1 cellular context compared by ENCODE assay signal in the genomic region with DNA sequence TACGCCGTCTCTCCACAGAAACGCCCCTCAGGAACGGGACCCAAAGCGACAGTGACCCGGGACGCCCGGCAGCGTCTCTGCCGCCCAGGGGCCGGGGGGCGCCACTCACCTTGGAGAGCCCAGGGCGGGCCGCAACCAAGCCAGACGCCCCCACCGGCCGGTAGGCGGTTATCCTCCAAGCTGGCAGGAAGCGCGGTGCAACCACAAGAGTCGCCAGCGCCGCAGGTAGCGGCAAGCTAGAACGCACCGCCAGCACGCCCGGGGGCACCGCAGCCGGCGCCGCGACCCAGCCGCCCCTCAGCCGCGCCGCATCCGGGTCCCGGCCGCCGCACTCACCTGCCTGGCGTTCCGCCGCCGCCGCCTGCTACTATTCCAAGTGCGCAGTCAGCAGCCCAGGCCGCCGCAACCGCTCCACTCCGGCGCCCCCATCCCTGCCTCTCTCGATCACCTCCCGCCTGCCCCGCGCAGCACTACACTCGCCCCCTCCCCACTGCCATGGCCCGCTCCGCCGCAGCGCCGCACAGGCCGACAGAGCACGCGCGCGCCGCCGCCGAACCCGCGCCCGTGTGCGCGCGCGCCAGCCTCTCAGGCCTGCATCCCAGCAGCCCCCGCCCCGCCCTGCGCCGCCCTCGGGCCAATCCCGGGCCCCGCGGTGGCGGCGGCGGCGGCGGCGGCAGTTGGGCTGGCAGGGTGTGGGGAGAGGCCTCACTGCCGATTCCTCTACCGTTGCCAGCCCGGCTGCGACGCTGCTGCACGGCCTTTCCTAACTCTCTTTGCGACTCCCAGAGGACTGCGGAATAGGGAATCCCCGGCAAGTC.
TF ChIP-seq lines count a peak whose summit lies in the region.

Gene PIK3CB (minus strand): TSS at position 570 of the 818 bp plus-strand sequence. CDS start 75,585 bp downstream, outside the sequence.

TF ChIP-seq in WTC11, 78 proteins besides CTCF, POLR2A, EP300 and RAD21 (continued from another document and continues in another):
- TF ChIP-seq MYBL2 (CRISPR knock-in tag; IDR thresholded peaks at IDR 0.05) = peak; percentile 55; the same call in 1 of the 2 replicates
- TF ChIP-seq, protein P1, sequence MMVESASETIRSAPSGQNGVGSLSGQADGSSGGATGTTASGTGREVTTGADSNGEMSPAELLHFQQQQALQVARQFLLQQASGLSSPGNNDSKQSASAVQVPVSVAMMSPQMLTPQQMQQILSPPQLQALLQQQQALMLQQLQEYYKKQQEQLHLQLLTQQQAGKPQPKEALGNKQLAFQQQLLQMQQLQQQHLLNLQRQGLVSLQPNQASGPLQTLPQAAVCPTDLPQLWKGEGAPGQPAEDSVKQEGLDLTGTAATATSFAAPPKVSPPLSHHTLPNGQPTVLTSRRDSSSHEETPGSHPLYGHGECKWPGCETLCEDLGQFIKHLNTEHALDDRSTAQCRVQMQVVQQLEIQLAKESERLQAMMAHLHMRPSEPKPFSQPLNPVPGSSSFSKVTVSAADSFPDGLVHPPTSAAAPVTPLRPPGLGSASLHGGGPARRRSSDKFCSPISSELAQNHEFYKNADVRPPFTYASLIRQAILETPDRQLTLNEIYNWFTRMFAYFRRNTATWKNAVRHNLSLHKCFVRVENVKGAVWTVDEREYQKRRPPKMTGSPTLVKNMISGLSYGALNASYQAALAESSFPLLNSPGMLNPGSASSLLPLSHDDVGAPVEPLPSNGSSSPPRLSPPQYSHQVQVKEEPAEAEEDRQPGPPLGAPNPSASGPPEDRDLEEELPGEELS (CRISPR knock-in tag; IDR thresholded peaks at IDR 0.05) = peak; percentile 84; the same call in 1 of the 2 replicates
- TF ChIP-seq CREB1 (CRISPR knock-in tag; IDR thresholded peaks at IDR 0.05) = no peak
- TF ChIP-seq PRRX2 (CRISPR knock-in tag; IDR thresholded peaks at IDR 0.05) = no peak
- 0 out of 2 replicates have a peak, but pooled peaks have one; percentile 28 for TF ChIP-seq JUN (CRISPR knock-in tag; IDR thresholded peaks at IDR 0.05)
- no peak for TF ChIP-seq ZNF416 (CRISPR knock-in tag; IDR thresholded peaks at IDR 0.05)
- no peak for TF ChIP-seq TEAD4 (CRISPR knock-in tag; IDR thresholded peaks at IDR 0.05)
- TF ChIP-seq RELA (CRISPR knock-in tag; IDR thresholded peaks at IDR 0.05; ENCODE audit: borderline replicate concordance) = no peak; the same call in 1 of the 2 replicates
- TF ChIP-seq ZMAT4 (CRISPR knock-in tag; IDR thresholded peaks at IDR 0.05) = no peak
- TF ChIP-seq, protein P2, sequence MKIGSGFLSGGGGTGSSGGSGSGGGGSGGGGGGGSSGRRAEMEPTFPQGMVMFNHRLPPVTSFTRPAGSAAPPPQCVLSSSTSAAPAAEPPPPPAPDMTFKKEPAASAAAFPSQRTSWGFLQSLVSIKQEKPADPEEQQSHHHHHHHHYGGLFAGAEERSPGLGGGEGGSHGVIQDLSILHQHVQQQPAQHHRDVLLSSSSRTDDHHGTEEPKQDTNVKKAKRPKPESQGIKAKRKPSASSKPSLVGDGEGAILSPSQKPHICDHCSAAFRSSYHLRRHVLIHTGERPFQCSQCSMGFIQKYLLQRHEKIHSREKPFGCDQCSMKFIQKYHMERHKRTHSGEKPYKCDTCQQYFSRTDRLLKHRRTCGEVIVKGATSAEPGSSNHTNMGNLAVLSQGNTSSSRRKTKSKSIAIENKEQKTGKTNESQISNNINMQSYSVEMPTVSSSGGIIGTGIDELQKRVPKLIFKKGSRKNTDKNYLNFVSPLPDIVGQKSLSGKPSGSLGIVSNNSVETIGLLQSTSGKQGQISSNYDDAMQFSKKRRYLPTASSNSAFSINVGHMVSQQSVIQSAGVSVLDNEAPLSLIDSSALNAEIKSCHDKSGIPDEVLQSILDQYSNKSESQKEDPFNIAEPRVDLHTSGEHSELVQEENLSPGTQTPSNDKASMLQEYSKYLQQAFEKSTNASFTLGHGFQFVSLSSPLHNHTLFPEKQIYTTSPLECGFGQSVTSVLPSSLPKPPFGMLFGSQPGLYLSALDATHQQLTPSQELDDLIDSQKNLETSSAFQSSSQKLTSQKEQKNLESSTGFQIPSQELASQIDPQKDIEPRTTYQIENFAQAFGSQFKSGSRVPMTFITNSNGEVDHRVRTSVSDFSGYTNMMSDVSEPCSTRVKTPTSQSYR (CRISPR knock-in tag; IDR thresholded peaks at IDR 0.05) = no peak
- peak; percentile 100 for TF ChIP-seq ZNF121 (CRISPR knock-in tag; IDR thresholded peaks at IDR 0.05)
- no peak for TF ChIP-seq ZBTB21 (CRISPR knock-in tag; IDR thresholded peaks at IDR 0.05; ENCODE audit: borderline replicate concordance)
- TF ChIP-seq ESRRA (CRISPR knock-in tag; IDR thresholded peaks at IDR 0.05; ENCODE audit: borderline replicate concordance) = no peak; the same call in 1 of the 2 replicates
- 0 out of 2 replicates have a peak, but pooled peaks have one; percentile 18 for TF ChIP-seq OVOL2 (CRISPR knock-in tag; IDR thresholded peaks at IDR 0.05; ENCODE audit: borderline replicate concordance)
- TF ChIP-seq NFE2L1 (CRISPR knock-in tag; IDR thresholded peaks at IDR 0.05) = no peak
- TF ChIP-seq EMX1 (CRISPR knock-in tag; IDR thresholded peaks at IDR 0.05) = no peak
- TF ChIP-seq ATF2 (CRISPR knock-in tag; IDR thresholded peaks at IDR 0.05; ENCODE audit: borderline replicate concordance, low read depth) = no peak
- no peak for TF ChIP-seq ZBTB43 (CRISPR knock-in tag; IDR thresholded peaks at IDR 0.05)
- TF ChIP-seq ZNF317 (CRISPR knock-in tag; IDR thresholded peaks at IDR 0.05; ENCODE audit: borderline replicate concordance, low read depth) = 0 out of 2 replicates have a peak, but pooled peaks have one; percentile 23
- TF ChIP-seq GRHL2 (CRISPR knock-in tag; IDR thresholded peaks at IDR 0.05; ENCODE audit: insufficient replicate concordance, severe bottlenecking) = no peak
- TF ChIP-seq STAT6 (CRISPR knock-in tag; conservative IDR thresholded peaks at IDR 0.05; ENCODE audit: low read depth) = no peak
- no peak for TF ChIP-seq ERG (CRISPR knock-in tag; IDR thresholded peaks at IDR 0.05)
- no peak for TF ChIP-seq NFYB (CRISPR knock-in tag; conservative IDR thresholded peaks at IDR 0.05; ENCODE audit: low read depth)
- TF ChIP-seq NR3C1 (CRISPR knock-in tag; conservative IDR thresholded peaks at IDR 0.05; ENCODE audit: low read depth) = no peak; the same call in 1 of the 2 replicates
- TF ChIP-seq, protein P3, sequence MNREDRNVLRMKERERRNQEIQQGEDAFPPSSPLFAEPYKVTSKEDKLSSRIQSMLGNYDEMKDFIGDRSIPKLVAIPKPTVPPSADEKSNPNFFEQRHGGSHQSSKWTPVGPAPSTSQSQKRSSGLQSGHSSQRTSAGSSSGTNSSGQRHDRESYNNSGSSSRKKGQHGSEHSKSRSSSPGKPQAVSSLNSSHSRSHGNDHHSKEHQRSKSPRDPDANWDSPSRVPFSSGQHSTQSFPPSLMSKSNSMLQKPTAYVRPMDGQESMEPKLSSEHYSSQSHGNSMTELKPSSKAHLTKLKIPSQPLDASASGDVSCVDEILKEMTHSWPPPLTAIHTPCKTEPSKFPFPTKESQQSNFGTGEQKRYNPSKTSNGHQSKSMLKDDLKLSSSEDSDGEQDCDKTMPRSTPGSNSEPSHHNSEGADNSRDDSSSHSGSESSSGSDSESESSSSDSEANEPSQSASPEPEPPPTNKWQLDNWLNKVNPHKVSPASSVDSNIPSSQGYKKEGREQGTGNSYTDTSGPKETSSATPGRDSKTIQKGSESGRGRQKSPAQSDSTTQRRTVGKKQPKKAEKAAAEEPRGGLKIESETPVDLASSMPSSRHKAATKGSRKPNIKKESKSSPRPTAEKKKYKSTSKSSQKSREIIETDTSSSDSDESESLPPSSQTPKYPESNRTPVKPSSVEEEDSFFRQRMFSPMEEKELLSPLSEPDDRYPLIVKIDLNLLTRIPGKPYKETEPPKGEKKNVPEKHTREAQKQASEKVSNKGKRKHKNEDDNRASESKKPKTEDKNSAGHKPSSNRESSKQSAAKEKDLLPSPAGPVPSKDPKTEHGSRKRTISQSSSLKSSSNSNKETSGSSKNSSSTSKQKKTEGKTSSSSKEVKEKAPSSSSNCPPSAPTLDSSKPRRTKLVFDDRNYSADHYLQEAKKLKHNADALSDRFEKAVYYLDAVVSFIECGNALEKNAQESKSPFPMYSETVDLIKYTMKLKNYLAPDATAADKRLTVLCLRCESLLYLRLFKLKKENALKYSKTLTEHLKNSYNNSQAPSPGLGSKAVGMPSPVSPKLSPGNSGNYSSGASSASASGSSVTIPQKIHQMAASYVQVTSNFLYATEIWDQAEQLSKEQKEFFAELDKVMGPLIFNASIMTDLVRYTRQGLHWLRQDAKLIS (CRISPR knock-in tag; IDR thresholded peaks at IDR 0.05; ENCODE audit: borderline replicate concordance) = no peak; the same call in 1 of the 2 replicates
- no peak for TF ChIP-seq CBFB (CRISPR knock-in tag; IDR thresholded peaks at IDR 0.05; ENCODE audit: low read depth)
- TF ChIP-seq NR1H2 (CRISPR knock-in tag; IDR thresholded peaks at IDR 0.05) = no peak
- TF ChIP-seq, protein P4, sequence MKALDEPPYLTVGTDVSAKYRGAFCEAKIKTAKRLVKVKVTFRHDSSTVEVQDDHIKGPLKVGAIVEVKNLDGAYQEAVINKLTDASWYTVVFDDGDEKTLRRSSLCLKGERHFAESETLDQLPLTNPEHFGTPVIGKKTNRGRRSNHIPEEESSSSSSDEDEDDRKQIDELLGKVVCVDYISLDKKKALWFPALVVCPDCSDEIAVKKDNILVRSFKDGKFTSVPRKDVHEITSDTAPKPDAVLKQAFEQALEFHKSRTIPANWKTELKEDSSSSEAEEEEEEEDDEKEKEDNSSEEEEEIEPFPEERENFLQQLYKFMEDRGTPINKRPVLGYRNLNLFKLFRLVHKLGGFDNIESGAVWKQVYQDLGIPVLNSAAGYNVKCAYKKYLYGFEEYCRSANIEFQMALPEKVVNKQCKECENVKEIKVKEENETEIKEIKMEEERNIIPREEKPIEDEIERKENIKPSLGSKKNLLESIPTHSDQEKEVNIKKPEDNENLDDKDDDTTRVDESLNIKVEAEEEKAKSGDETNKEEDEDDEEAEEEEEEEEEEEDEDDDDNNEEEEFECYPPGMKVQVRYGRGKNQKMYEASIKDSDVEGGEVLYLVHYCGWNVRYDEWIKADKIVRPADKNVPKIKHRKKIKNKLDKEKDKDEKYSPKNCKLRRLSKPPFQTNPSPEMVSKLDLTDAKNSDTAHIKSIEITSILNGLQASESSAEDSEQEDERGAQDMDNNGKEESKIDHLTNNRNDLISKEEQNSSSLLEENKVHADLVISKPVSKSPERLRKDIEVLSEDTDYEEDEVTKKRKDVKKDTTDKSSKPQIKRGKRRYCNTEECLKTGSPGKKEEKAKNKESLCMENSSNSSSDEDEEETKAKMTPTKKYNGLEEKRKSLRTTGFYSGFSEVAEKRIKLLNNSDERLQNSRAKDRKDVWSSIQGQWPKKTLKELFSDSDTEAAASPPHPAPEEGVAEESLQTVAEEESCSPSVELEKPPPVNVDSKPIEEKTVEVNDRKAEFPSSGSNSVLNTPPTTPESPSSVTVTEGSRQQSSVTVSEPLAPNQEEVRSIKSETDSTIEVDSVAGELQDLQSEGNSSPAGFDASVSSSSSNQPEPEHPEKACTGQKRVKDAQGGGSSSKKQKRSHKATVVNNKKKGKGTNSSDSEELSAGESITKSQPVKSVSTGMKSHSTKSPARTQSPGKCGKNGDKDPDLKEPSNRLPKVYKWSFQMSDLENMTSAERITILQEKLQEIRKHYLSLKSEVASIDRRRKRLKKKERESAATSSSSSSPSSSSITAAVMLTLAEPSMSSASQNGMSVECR (CRISPR knock-in tag; IDR thresholded peaks at IDR 0.05; ENCODE audit: borderline replicate concordance) = no peak
